In genomic region chr10:100560248-100560647, GRCh38 we compare ENCODE assay signal across 16 cellular contexts. TPM values are rescaled to one million over a fixed set of nuclear protein-coding genes. Genes with fewer than 3 reads are reported as not detected.
DNase-seq lines count a peak whose midpoint lies in the region; ATAC-seq, FAIRE-seq and TF ChIP-seq lines count a peak whose summit lies in the region.
"Had no signal": no experiment of that assay in that cellular context is flagged by ENCODE, and none has a peak within 500 bp of the region (broad histone marks: within the 10 kb centered on the region; RNA-seq: fewer than 3 reads in every experiment).

No MANE protein-coding gene starts in this region.

- in situ Hi-C loops in HepG2 (cut with HindIII; ENCODE audit: extremely low pct_ligation_motif_present, low pct_unique_long_range_greater_than_20kb), result loop anchor here (5.0 kb wide), 2 partner anchors 182 to 317 kb away; no protein-coding TSS in a partner anchor

- no peaks in the 10 kb centered on the region for H3K27me3 Mint-ChIP-seq in MCF 10A (ENCODE audit: insufficient read depth, unreplicated experiment)

- H2AFZ ChIP-seq in HepG2 (ENCODE audit: low read length), result no peak overlapping the region

- H3K9me3 ChIP-seq in HepG2 (ENCODE audit: low read length), result no peaks in the 10 kb centered on the region
- H3K9me3 ChIP-seq in right lobe of liver, result no peaks in the 10 kb centered on the region
- H3K9me3 ChIP-seq: BLaER1 treated with 17β-estradiol and CSF1 and Interleukin-3, amounts not matched to agents 10 nM and 100 nM had no signal

- no peak overlapping the region for H3K27ac Mint-ChIP-seq in MCF 10A (ENCODE audit: low read depth, unreplicated experiment)
- H3K27ac Mint-ChIP-seq: B cell; CD8-positive, alpha-beta T cell had no signal

- DNase-seq in HepG2 (ENCODE audit: low spot score), result no peak
- DNase-seq in right lobe of liver, result no peak
- DNase-seq in bronchial epithelial cell (ENCODE audit: low read depth), result no peak
- DNase-seq in mesenteric fat pad (ENCODE audit: low spot score), result peak; percentile 62
- DNase-seq in MCF 10A (ENCODE audit: unreplicated experiment), result no peak
- no peak for DNase-seq in H4 (ENCODE audit: low spot score)
- DNase-seq: CD8-positive, alpha-beta T cell; DMS 273 treated with DMSO at 0.1 percent for 48 hours; DMS53; DND-41; EL; GOT3; H9 had no signal

- H3K36me3 ChIP-seq in HepG2 (replicated peaks in 1 of 2; ENCODE audit: control insufficient read depth in 1 of 2, insufficient read depth in 2 of 2, low read length in 2 of 2) (no peaks in the 10 kb centered on the region), right lobe of liver (no peaks in the 10 kb centered on the region), bronchial epithelial cell (ENCODE audit: control insufficient read depth, insufficient read depth, low read length) (no peaks in the 10 kb centered on the region)

- TF ChIP-seq RAD21 in HepG2 (CRISPR knock-in tag; IDR thresholded peaks at IDR 0.05), result no peak

- H3K79me2 ChIP-seq in HepG2 (ENCODE audit: insufficient read depth, low read length), result no peaks in the 10 kb centered on the region

- 89% methylated on average over 1 of the region's 1 CpG for WGBS in HepG2 (ENCODE audit: low lambda C conversion rate)
- 100% methylated on average over 1 of the region's 1 CpG for WGBS in right lobe of liver (ENCODE audit: insufficient coverage, low coverage, low lambda C conversion rate, missing lambda C conversion rate)

- peaks cover 24% of the 10 kb centered on the region for H3K36me3 Mint-ChIP-seq in MCF 10A (ENCODE audit: insufficient read depth, unreplicated experiment)

- no peak for TF ChIP-seq CTCF in HepG2 (CRISPR knock-in tag; IDR thresholded peaks at IDR 0.05)
- no peak for TF ChIP-seq CTCF in right lobe of liver (IDR thresholded peaks at IDR 0.05)
- no peak for TF ChIP-seq CTCF in bronchial epithelial cell (IDR thresholded peaks at IDR 0.05; ENCODE audit: insufficient read depth, low read length, severe bottlenecking)
- TF ChIP-seq CTCF in MCF 10A (IDR thresholded peaks at IDR 0.05; ENCODE audit: unreplicated experiment), result no peak

- H3K27ac ChIP-seq in HepG2 (ENCODE audit: extremely low read length, insufficient read depth, low read length) (no peak overlapping the region), right lobe of liver (no peak overlapping the region)
- H3K27ac ChIP-seq: BLaER1 treated with 17β-estradiol and CSF1 and Interleukin-3, amounts not matched to agents 10 nM and 100 nM had no signal

- intact Hi-C loops in HepG2 (cut with micrococcal nuclease; ENCODE audit: unreplicated experiment), result loop anchor here (5.0 kb wide), 1 partner anchor 182 kb away; no protein-coding TSS in a partner anchor
- intact Hi-C loops in right lobe of liver (cut with DNase I), result loop anchor here (5.0 to 10.0 kb wide), 4 partner anchors 182 to 315 kb away; partner anchors contain the start of gene PAX2 (in 1 of the 2)
- intact Hi-C loops in MCF 10A (cut with micrococcal nuclease), result loop anchor here (5.0 kb wide), 1 partner anchor 167 kb away; no protein-coding TSS in a partner anchor

- TF ChIP-seq EP300 in HepG2 (IDR thresholded peaks at IDR 0.05; ENCODE audit: low read depth in 2 of 2, low read length in 2 of 2) (no peak), HepG2 (CRISPR knock-in tag; IDR thresholded peaks at IDR 0.05; ENCODE audit: borderline replicate concordance) (no peak)

- TF ChIP-seq POLR2A in HepG2 (IDR thresholded peaks at IDR 0.05; ENCODE audit: insufficient read depth in 1 of 2, low read depth in 2 of 2, low read length in 2 of 2) (no peak), right lobe of liver (IDR thresholded peaks at IDR 0.05) (no peak)

- no TSS peak for BruUV-seq in HepG2 (replicated peaks; lab: Mats Ljungman, UMichigan)
- no TSS peak for BruUV-seq in MCF 10A (replicated peaks; lab: Mats Ljungman, UMichigan)

- H3K27me3 ChIP-seq in HepG2 (ENCODE audit: control insufficient read depth in 1 of 2, insufficient read depth in 2 of 2, low read length in 2 of 2), result peaks cover 0 to 2% of the 10 kb centered on the region in 2 experiments; a peak in 1 of 5 replicates
- H3K27me3 ChIP-seq in right lobe of liver, result no peaks in the 10 kb centered on the region
- peaks cover 6% of the 10 kb centered on the region for H3K27me3 ChIP-seq in bronchial epithelial cell (ENCODE audit: control insufficient read depth, insufficient read depth, low read length)
- H3K27me3 ChIP-seq: BLaER1 treated with 17β-estradiol and CSF1 and Interleukin-3, amounts not matched to agents 10 nM and 100 nM had no signal

- FAIRE-seq in HepG2 (lab: Jason Lieb, UNC), result no peak
- FAIRE-seq in bronchial epithelial cell (lab: Jason Lieb, UNC), result peak; percentile 7
- FAIRE-seq: GM12878 had no signal

- no peak overlapping the region for H3K4me3 ChIP-seq in HepG2 (replicated peaks in 1 of 3; ENCODE audit: insufficient read depth in 1 of 3, low read depth in 2 of 3, low read length in 3 of 3)
- H3K4me3 ChIP-seq in right lobe of liver, result no peak overlapping the region
- H3K4me3 ChIP-seq in bronchial epithelial cell (ENCODE audit: low read depth, low read length), result no peak overlapping the region
- H3K4me3 ChIP-seq: BLaER1 treated with 17β-estradiol and CSF1 and Interleukin-3, amounts not matched to agents 10 nM and 100 nM; GM12878 had no signal

- CTCF ChIA-PET in HepG2 (lab: Yijun Ruan, JAX; ENCODE audit: low intra/inter-chr PET ratio, low total read pairs), result no interaction called here
- CTCF ChIA-PET in MCF 10A (lab: Yijun Ruan, JAX), result interaction anchor here (1.3 to 1.4 kb wide), 2 partner anchors 25 to 311 kb away, joined by 4 to 8 read pairs; partner anchors contain the start of gene HIF1AN

- H3K4me3 Mint-ChIP-seq in MCF 10A (ENCODE audit: unreplicated experiment), result no peak overlapping the region
- H3K4me3 Mint-ChIP-seq: B cell; CD8-positive, alpha-beta T cell; H9 had no signal

- no peaks in the 10 kb centered on the region for H4K20me1 ChIP-seq in HepG2 (ENCODE audit: insufficient read depth, low read length)

- H3K9me3 Mint-ChIP-seq in MCF 10A (ENCODE audit: unreplicated experiment), result no peaks in the 10 kb centered on the region
- H3K9me3 Mint-ChIP-seq: CD8-positive, alpha-beta T cell had no signal

- no peak overlapping the region for H3K4me2 ChIP-seq in HepG2 (ENCODE audit: low read depth, low read length)
- H3K4me2 ChIP-seq: BLaER1 treated with 17β-estradiol and CSF1 and Interleukin-3, amounts not matched to agents 10 nM and 100 nM had no signal

- ATAC-seq in HepG2 (no peak), right lobe of liver (no peak)
- ATAC-seq: CD8-positive, alpha-beta T cell; GM12878 had no signal

- POLR2A ChIA-PET in HepG2 (lab: Yijun Ruan, JAX) (no interaction called here), MCF 10A (lab: Yijun Ruan, JAX) (interaction anchor here (1.5 kb wide), 1 partner anchor 11 kb away, joined by 4 read pairs; no protein-coding TSS in a partner anchor)

- no peaks in the 10 kb centered on the region for H3K4me1 Mint-ChIP-seq in MCF 10A (ENCODE audit: insufficient read depth, unreplicated experiment)

- H3K4me1 ChIP-seq in HepG2 (ENCODE audit: insufficient read depth, low read length) (peaks cover 9% of the 10 kb centered on the region), right lobe of liver (peaks cover 0 to 8% (median 0%) of the 10 kb centered on the region in 4 donors)

- H3K9ac ChIP-seq in HepG2 (ENCODE audit: insufficient read depth, low read depth, low read length), result no peak overlapping the region
- H3K9ac ChIP-seq: BLaER1 treated with 17β-estradiol and CSF1 and Interleukin-3, amounts not matched to agents 10 nM and 100 nM had no signal

RNA-seq across cellular contexts. Expression of gene HIF1AN, which starts 24.5 kb away (rescaled TPM):
- total RNA-seq in HepG2 (2016; rRNA removed; fragmentation: Illumina TruSeq; extraction: Trizol) (10.7 and 14.9 TPM in 2 replicates), right lobe of liver (10 to 100 TPM in 3 of 6 experiments, 1 to 10 TPM in 3; 4.5 to 13.9 (median 11.3) TPM), bronchial epithelial cell (9.0 and 10.8 TPM in 2 replicates), mesenteric fat pad (29.2 TPM), MCF 10A (2022) (40.1 and 41.0 TPM in 2 replicates)
- total RNA-seq in HepG2 (2016; cell fraction: cytosol; rRNA removed; fragmentation: Illumina TruSeq; extraction: Trizol; ENCODE audit: low read depth), result 1.8 and 3.2 TPM in 2 replicates
- 9.8 and 13.6 TPM in 2 replicates for total RNA-seq in HepG2 (2016; cell fraction: insoluble cytoplasmic fraction; rRNA removed; fragmentation: Illumina TruSeq; extraction: Trizol)
- total RNA-seq in HepG2 (2016; cell fraction: membrane; rRNA removed; fragmentation: Illumina TruSeq; extraction: Trizol), result 5.8 TPM in 2 replicates
- total RNA-seq in HepG2 (2016; cell fraction: nucleus; rRNA removed; fragmentation: Illumina TruSeq; extraction: Trizol), result 13.2 and 14.7 TPM in 2 replicates
- 8.0 and 8.6 TPM in 2 replicates for polyA plus RNA-seq in HepG2 (2011; rRNA removed)
- 4.9 and 6.1 TPM in 2 replicates for polyA plus RNA-seq in HepG2 (2011; cell fraction: cytosol; rRNA removed)
- polyA plus RNA-seq in HepG2 (2011; cell fraction: nucleus; rRNA removed), result 14.4 and 18.5 TPM in 2 replicates
- polyA plus RNA-seq in HepG2 (2012), result 23.1 and 33.4 TPM in 2 replicates
- polyA plus RNA-seq in HepG2 (2016; cell fraction: cytosol; fragmentation: Illumina TruSeq; extraction: Trizol; ENCODE audit: low read depth), result 3.9 TPM in 2 replicates
- 25.9 and 28.8 TPM in 2 replicates for polyA plus RNA-seq in HepG2 (2016; cell fraction: insoluble cytoplasmic fraction; fragmentation: Illumina TruSeq; extraction: Trizol; ENCODE audit: low read depth)
- polyA plus RNA-seq in HepG2 (2016; cell fraction: membrane; fragmentation: Illumina TruSeq; extraction: Trizol; ENCODE audit: low read depth), result 5.7 and 6.4 TPM in 2 replicates
- polyA plus RNA-seq in HepG2 (2016; cell fraction: nucleus; fragmentation: Illumina TruSeq; extraction: Trizol; ENCODE audit: insufficient read depth, low read depth), result 26.1 and 28.9 TPM in 2 replicates
- polyA minus RNA-seq in HepG2 (2011; rRNA and poly(A)+ RNA removed; ENCODE audit: low replicate concordance), result 22.3 TPM in 2 replicates
- 6.8 and 7.3 TPM in 2 replicates for polyA minus RNA-seq in HepG2 (2011; cell fraction: cytosol; rRNA and poly(A)+ RNA removed)
- 19.8 and 25.9 TPM in 2 replicates for polyA minus RNA-seq in HepG2 (2011; cell fraction: nucleus; rRNA and poly(A)+ RNA removed)
- 5.6 and 6.4 TPM in 2 replicates for total RNA-seq in H4 (2014; rRNA removed; shearing (Covaris generic))

RNA-seq across cellular contexts. Expression of gene NDUFB8, which starts 30.6 kb away (rescaled TPM):
- 216 and 222 TPM in 2 replicates for total RNA-seq in HepG2 (2016; rRNA removed; fragmentation: Illumina TruSeq; extraction: Trizol)
- 214 and 229 TPM in 2 replicates for total RNA-seq in HepG2 (2016; cell fraction: cytosol; rRNA removed; fragmentation: Illumina TruSeq; extraction: Trizol; ENCODE audit: low read depth)
- 217 and 240 TPM in 2 replicates for total RNA-seq in HepG2 (2016; cell fraction: insoluble cytoplasmic fraction; rRNA removed; fragmentation: Illumina TruSeq; extraction: Trizol)
- 124 and 145 TPM in 2 replicates for total RNA-seq in HepG2 (2016; cell fraction: membrane; rRNA removed; fragmentation: Illumina TruSeq; extraction: Trizol)
- 85.9 and 90.2 TPM in 2 replicates for total RNA-seq in HepG2 (2016; cell fraction: nucleus; rRNA removed; fragmentation: Illumina TruSeq; extraction: Trizol)
- polyA plus RNA-seq in HepG2 (2011; rRNA removed), result 197 and 210 TPM in 2 replicates
- polyA plus RNA-seq in HepG2 (2011; cell fraction: cytosol; rRNA removed), result 254 and 343 TPM in 2 replicates
- 99.7 and 123 TPM in 2 replicates for polyA plus RNA-seq in HepG2 (2011; cell fraction: nucleus; rRNA removed)
- 111 and 145 TPM in 2 replicates for polyA plus RNA-seq in HepG2 (2012)
- 227 and 238 TPM in 2 replicates for polyA plus RNA-seq in HepG2 (2016; cell fraction: cytosol; fragmentation: Illumina TruSeq; extraction: Trizol; ENCODE audit: low read depth)
- 243 and 299 TPM in 2 replicates for polyA plus RNA-seq in HepG2 (2016; cell fraction: insoluble cytoplasmic fraction; fragmentation: Illumina TruSeq; extraction: Trizol; ENCODE audit: low read depth)
- polyA plus RNA-seq in HepG2 (2016; cell fraction: membrane; fragmentation: Illumina TruSeq; extraction: Trizol; ENCODE audit: low read depth), result 128 and 140 TPM in 2 replicates
- polyA plus RNA-seq in HepG2 (2016; cell fraction: nucleus; fragmentation: Illumina TruSeq; extraction: Trizol; ENCODE audit: insufficient read depth, low read depth), result 156 and 175 TPM in 2 replicates
- 152 and 277 TPM in 2 replicates for polyA minus RNA-seq in HepG2 (2011; rRNA and poly(A)+ RNA removed; ENCODE audit: low replicate concordance)
- 35.1 and 42.8 TPM in 2 replicates for polyA minus RNA-seq in HepG2 (2011; cell fraction: cytosol; rRNA and poly(A)+ RNA removed)
- polyA minus RNA-seq in HepG2 (2011; cell fraction: nucleus; rRNA and poly(A)+ RNA removed), result 39.4 and 47.6 TPM in 2 replicates
- 100 to 1,000 TPM in 3 of 6 experiments, 10 to 100 TPM in 3; 93.6 to 125 (median 99.3) TPM for total RNA-seq in right lobe of liver
- 134 and 284 TPM in 2 replicates for total RNA-seq in bronchial epithelial cell
- total RNA-seq in mesenteric fat pad, result 123 TPM
- total RNA-seq in MCF 10A (2022), result 194 and 197 TPM in 2 replicates
- total RNA-seq in H4 (2014; rRNA removed; shearing (Covaris generic)), result 184 and 195 TPM in 2 replicates

RNA-seq across cellular contexts. Expression of gene SEC31B, which starts 40.6 kb away (rescaled TPM):
- total RNA-seq in HepG2 (2016; rRNA removed; fragmentation: Illumina TruSeq; extraction: Trizol), result 0.56 and 2.0 TPM in 2 replicates
- total RNA-seq in HepG2 (2016; cell fraction: cytosol; rRNA removed; fragmentation: Illumina TruSeq; extraction: Trizol; ENCODE audit: low read depth), result 0.10 and 0.35 TPM in 2 replicates
- total RNA-seq in HepG2 (2016; cell fraction: insoluble cytoplasmic fraction; rRNA removed; fragmentation: Illumina TruSeq; extraction: Trizol), result 0.28 and 2.1 TPM in 2 replicates
- 0.41 and 0.43 TPM in 2 replicates for total RNA-seq in HepG2 (2016; cell fraction: membrane; rRNA removed; fragmentation: Illumina TruSeq; extraction: Trizol)
- total RNA-seq in HepG2 (2016; cell fraction: nucleus; rRNA removed; fragmentation: Illumina TruSeq; extraction: Trizol), result 3.6 and 4.9 TPM in 2 replicates
- polyA plus RNA-seq in HepG2 (2011; rRNA removed), result 8.3 and 9.0 TPM in 2 replicates
- 1.0 and 1.1 TPM in 2 replicates for polyA plus RNA-seq in HepG2 (2011; cell fraction: cytosol; rRNA removed)
- 61.2 and 63.8 TPM in 2 replicates for polyA plus RNA-seq in HepG2 (2011; cell fraction: nucleus; rRNA removed)
- polyA plus RNA-seq in HepG2 (2012), result 4.3 and 7.1 TPM in 2 replicates
- 0.03 and 0.17 TPM in 2 replicates for polyA plus RNA-seq in HepG2 (2016; cell fraction: cytosol; fragmentation: Illumina TruSeq; extraction: Trizol; ENCODE audit: low read depth)
- 0.17 and 0.28 TPM in 2 replicates for polyA plus RNA-seq in HepG2 (2016; cell fraction: insoluble cytoplasmic fraction; fragmentation: Illumina TruSeq; extraction: Trizol; ENCODE audit: low read depth)
- polyA plus RNA-seq in HepG2 (2016; cell fraction: membrane; fragmentation: Illumina TruSeq; extraction: Trizol; ENCODE audit: low read depth), result 0.06 TPM in 1 of 2 replicates, not detected in the other
- 12.1 and 14.5 TPM in 2 replicates for polyA plus RNA-seq in HepG2 (2016; cell fraction: nucleus; fragmentation: Illumina TruSeq; extraction: Trizol; ENCODE audit: insufficient read depth, low read depth)
- 5.4 and 6.4 TPM in 2 replicates for polyA minus RNA-seq in HepG2 (2011; rRNA and poly(A)+ RNA removed; ENCODE audit: low replicate concordance)
- polyA minus RNA-seq in HepG2 (2011; cell fraction: cytosol; rRNA and poly(A)+ RNA removed), result not detected in 2 replicates
- 16.1 and 18.5 TPM in 2 replicates for polyA minus RNA-seq in HepG2 (2011; cell fraction: nucleus; rRNA and poly(A)+ RNA removed)
- total RNA-seq in right lobe of liver, result 1 to 10 TPM; 2.4 to 9.1 (median 4.7) TPM
- 1.6 and 1.7 TPM in 2 replicates for total RNA-seq in bronchial epithelial cell
- 9.8 TPM for total RNA-seq in mesenteric fat pad
- total RNA-seq in MCF 10A (2022), result 10.6 and 14.0 TPM in 2 replicates
- 0.31 and 0.33 TPM in 2 replicates for total RNA-seq in H4 (2014; rRNA removed; shearing (Covaris generic))
